ENCODE assay signal across 17 cellular contexts in the genomic region with DNA sequence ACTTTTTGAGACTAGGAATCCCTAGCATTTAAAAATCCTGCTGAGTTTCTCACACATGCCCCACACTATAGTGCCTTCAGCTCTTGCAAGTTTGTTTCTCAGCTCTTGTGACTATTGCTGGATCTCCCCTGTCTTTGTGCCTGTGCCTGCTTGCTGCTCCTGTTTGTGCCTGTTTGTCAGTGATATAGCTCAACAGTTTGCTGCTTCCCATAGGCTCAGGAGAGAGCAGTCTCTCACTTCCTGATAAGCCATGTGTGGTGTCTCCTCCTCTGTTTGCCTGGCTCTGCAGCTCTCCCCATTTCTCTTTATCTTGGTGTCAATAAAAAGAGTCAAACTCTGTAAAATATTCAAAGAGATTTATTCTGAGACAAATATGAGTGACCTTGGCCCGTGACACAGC.
DNase-seq lines count a peak whose midpoint lies in the region; TF ChIP-seq lines count a peak whose summit lies in the region.
"Had no signal": no experiment of that assay in that cellular context is flagged by ENCODE, and none has a peak within 500 bp of the region (broad histone marks: within the 10 kb centered on the region; RNA-seq: fewer than 3 reads in every experiment).

No MANE protein-coding gene starts in this region.

- no peaks in the 10 kb centered on the region for H4K20me1 ChIP-seq in hepatocyte (ENCODE audit: insufficient read depth, poor library complexity, severe bottlenecking)
- H4K20me1 ChIP-seq: BLaER1 had no signal

- no peaks in the 10 kb centered on the region for H3K79me2 ChIP-seq in hepatocyte

- H3K9me3 ChIP-seq in HUES48 (ENCODE audit: control insufficient read depth, insufficient read depth, low read length) (peaks cover 20% of the 10 kb centered on the region), endodermal cell (ENCODE audit: control insufficient read depth, low read length) (peaks cover 81% of the 10 kb centered on the region), hepatocyte (ENCODE audit: low read depth) (no peaks in the 10 kb centered on the region)

- H3K27me3 ChIP-seq in HUES48 (ENCODE audit: control insufficient read depth, insufficient read depth, low read length) (no peaks in the 10 kb centered on the region), endodermal cell (ENCODE audit: control insufficient read depth, insufficient read depth, low read length, poor library complexity, severe bottlenecking) (no peaks in the 10 kb centered on the region), hepatocyte (no peaks in the 10 kb centered on the region)
- H3K27me3 ChIP-seq: BLaER1 had no signal

- peak; percentile 64 for DNase-seq in endodermal cell
- DNase-seq in hepatocyte (ENCODE audit: low spot score): peak; percentile 13
- DNase-seq in neural crest cell (ENCODE audit: low read depth, low spot score): no peak
- DNase-seq in NOMO-1 treated with dmso at 0.1 percent for 144 hours (lab: John Stamatoyannopoulos, UW; ENCODE audit: unreplicated experiment): no peak
- DNase-seq in superior temporal gyrus (ENCODE audit: extremely low spot score): no peak
- no peak for DNase-seq in activated CD4-positive, CD25-positive, alpha-beta regulatory T cell treated with anti-CD3 and anti-CD28 coated beads, Interleukin-2, amount 50 U/mL, for 72 hours
- DNase-seq: 8988T; CD4-positive, alpha-beta memory T cell; DMS153; DMS79; GDM1; H7; HFFc6 had no signal

- 54% methylated on average over 1 of the region's 1 CpG; no CpG with 5 or more reads in 1 of the 2 experiments for WGBS in endodermal cell (ENCODE audit: insufficient coverage in 1 of 2, insufficient read length in 1 of 2), 2 experiments
- WGBS in hepatocyte (ENCODE audit: low lambda C conversion rate, missing lambda C conversion rate): 84% methylated on average over 1 of the region's 1 CpG

- H3K27ac Mint-ChIP-seq in endodermal cell (peak overlapping the region; percentile 27), neural crest cell (ENCODE audit: unreplicated experiment) (peak overlapping the region; percentile 22)
- H3K27ac Mint-ChIP-seq: CD14-positive monocyte; CD4-positive, alpha-beta memory T cell; GM23338; HFFc6 had no signal

- H3K27me3 Mint-ChIP-seq in endodermal cell (ENCODE audit: insufficient read depth) (no peaks in the 10 kb centered on the region), neural crest cell (ENCODE audit: low read depth) (no peaks in the 10 kb centered on the region)
- H3K27me3 Mint-ChIP-seq: CD4-positive, alpha-beta memory T cell had no signal

- H3K36me3 ChIP-seq in HUES48 (ENCODE audit: control insufficient read depth, insufficient read depth, low read length) (no peaks in the 10 kb centered on the region), endodermal cell (ENCODE audit: control insufficient read depth, insufficient read depth, low read length) (no peaks in the 10 kb centered on the region), hepatocyte (replicated peaks; ENCODE audit: insufficient read depth, low read depth) (no peaks in the 10 kb centered on the region)

- H3K4me1 ChIP-seq in HUES48 (ENCODE audit: control insufficient read depth, insufficient read depth, low read length) (no peaks in the 10 kb centered on the region), endodermal cell (ENCODE audit: control insufficient read depth, insufficient read depth, low read length) (peaks cover 8% of the 10 kb centered on the region), hepatocyte (ENCODE audit: insufficient read depth) (no peaks in the 10 kb centered on the region)
- H3K4me1 ChIP-seq: BLaER1 had no signal

- TF ChIP-seq CTCF in endodermal cell (conservative IDR thresholded peaks at IDR 0.05): no peak
- no peak for TF ChIP-seq CTCF in hepatocyte (IDR thresholded peaks at IDR 0.05; ENCODE audit: poor library complexity)
- TF ChIP-seq CTCF in neural crest cell (conservative IDR thresholded peaks at IDR 0.05): no peak

- H2AFZ ChIP-seq in hepatocyte: no peak overlapping the region
- H2AFZ ChIP-seq: GM23338 had no signal

- no peak overlapping the region for H3K4me3 ChIP-seq in HUES48 (ENCODE audit: low read depth, low read length)
- H3K4me3 ChIP-seq in endodermal cell (ENCODE audit: low read length): peak overlapping the region; percentile 50
- no peak overlapping the region for H3K4me3 ChIP-seq in hepatocyte
- H3K4me3 ChIP-seq: BLaER1, GM23338 had no signal

- H3K4me3 Mint-ChIP-seq in endodermal cell (no peak overlapping the region), neural crest cell (no peak overlapping the region)
- H3K4me3 Mint-ChIP-seq: CD14-positive monocyte; CD4-positive, alpha-beta memory T cell; GM23338; HFFc6 had no signal

- no peak overlapping the region for H3K9ac ChIP-seq in HUES48 (ENCODE audit: low read depth, low read length)
- H3K9ac ChIP-seq in endodermal cell (ENCODE audit: extremely low read depth, low read length, poor library complexity, severe bottlenecking): no peak overlapping the region
- H3K9ac ChIP-seq: BLaER1 had no signal

- peaks cover 27% of the 10 kb centered on the region for H3K4me1 Mint-ChIP-seq in endodermal cell
- no peaks in the 10 kb centered on the region for H3K4me1 Mint-ChIP-seq in neural crest cell
- H3K4me1 Mint-ChIP-seq: CD4-positive, alpha-beta memory T cell; GM23338 had no signal

- H3K36me3 Mint-ChIP-seq in endodermal cell (ENCODE audit: low read depth) (peaks cover 38% of the 10 kb centered on the region), neural crest cell (ENCODE audit: low read depth) (peaks cover 16% of the 10 kb centered on the region)
- H3K36me3 Mint-ChIP-seq: CD14-positive monocyte; CD4-positive, alpha-beta memory T cell had no signal

- H3K27ac ChIP-seq in HUES48 (ENCODE audit: low read depth, low read length) (peak overlapping the region; percentile 12), endodermal cell (ENCODE audit: low read depth, low read length) (no peak overlapping the region), hepatocyte (peak overlapping the region; percentile 34)
- H3K27ac ChIP-seq: BLaER1 had no signal

- H3K9me3 Mint-ChIP-seq in endodermal cell (peaks cover 75% of the 10 kb centered on the region), neural crest cell (peaks cover 31% of the 10 kb centered on the region)

- no peaks in the 10 kb centered on the region for H3K9me2 ChIP-seq in hepatocyte (replicated peaks; ENCODE audit: insufficient read depth)

- no peak overlapping the region for H3K4me2 ChIP-seq in hepatocyte
- H3K4me2 ChIP-seq: BLaER1, GM23338 had no signal

Comparison
In these comparisons a context has a peak if more than half of its experiments do, and no peak if none do; other contexts are left out.
1. DNase-seq: peak in endodermal cell (single experiment) and hepatocyte (single experiment); none in neural crest cell (single experiment), NOMO-1 treated with dmso at 0.1 percent for 144 hours (single experiment), superior temporal gyrus (single experiment) and activated CD4-positive, CD25-positive, alpha-beta regulatory T cell treated with anti-CD3 and anti-CD28 coated beads, Interleukin-2, amount 50 U/mL, for 72 hours (single experiment).